Comparison of ENCODE assay signal across 1 cellular context in the genomic region with DNA sequence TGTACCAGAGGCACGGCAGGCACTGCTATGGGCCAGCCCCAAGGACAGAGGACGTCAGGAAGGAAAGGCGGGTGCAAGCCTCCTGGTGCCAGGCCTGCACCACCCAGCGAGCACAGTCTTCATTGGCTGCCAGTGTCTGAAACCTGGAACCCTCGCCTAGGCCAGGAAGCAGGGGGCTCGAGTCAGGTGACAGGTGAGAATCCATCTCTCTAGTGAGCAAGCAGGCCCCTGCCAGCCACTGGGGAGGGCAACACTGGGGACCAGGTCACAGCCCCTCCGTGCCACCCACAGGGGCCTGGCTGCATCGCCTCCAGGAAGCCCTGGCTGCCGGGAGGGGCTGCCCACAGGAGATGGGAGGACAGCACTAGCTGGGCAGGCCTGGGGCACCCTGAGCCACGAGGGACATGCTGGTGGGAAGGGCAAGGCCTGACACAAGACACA.
TF ChIP-seq lines count a peak whose summit lies in the region.

No MANE protein-coding gene starts in this region.

TF ChIP-seq in HepG2, 621 proteins besides CTCF, POLR2A, EP300 and RAD21:
- no peak for TF ChIP-seq ZNF703 (CRISPR knock-in tag; IDR thresholded peaks at IDR 0.05; ENCODE audit: borderline replicate concordance)
- 0 out of 2 replicates have a peak, but pooled peaks have one; percentile 40 for TF ChIP-seq RBFOX2 (IDR thresholded peaks at IDR 0.05; ENCODE audit: low read depth, low read length)
